Comparison of ENCODE assay signal across 8 cellular contexts in the genomic region with DNA sequence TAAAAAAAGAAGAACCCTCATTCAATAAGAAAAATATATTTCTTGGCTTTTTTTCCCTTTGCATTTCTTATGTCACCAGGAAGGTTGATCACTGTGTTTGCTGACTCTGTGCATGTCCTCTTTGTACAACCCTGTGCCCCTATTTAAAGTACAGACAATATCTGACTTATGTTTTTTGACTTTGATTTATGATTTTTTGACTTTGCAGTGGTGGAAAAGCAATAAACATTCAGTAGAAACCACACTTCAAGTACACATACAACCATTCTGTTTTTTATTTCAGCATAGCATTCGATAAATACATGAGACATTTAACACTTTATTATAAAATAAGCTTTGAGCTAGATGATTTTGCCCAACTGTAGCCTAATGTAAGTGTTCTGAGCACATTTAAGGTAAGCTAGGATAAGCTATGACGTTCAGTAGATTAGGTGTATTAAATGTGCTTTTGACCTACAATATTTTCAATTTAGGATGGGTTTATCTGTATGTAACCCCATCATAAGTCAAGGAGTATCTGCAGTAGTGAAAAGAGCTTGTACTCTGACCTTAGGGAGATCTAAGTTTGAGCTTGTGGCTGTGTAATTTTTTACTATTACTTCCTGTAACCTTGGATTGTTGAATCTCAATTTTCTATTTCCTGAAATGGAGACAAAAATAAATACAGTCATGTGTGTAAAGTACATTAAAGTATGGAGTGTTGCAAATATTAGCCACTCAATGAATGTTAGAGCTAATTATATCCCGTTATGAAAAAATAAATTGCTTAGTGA. TPM values are rescaled to one million over a fixed set of nuclear protein-coding genes. Genes with fewer than 3 reads are reported as not detected.
A peak's percentile ranks its signal among the peaks of the same experiment; 100 is the strongest.
DNase-seq lines count a peak whose midpoint lies in the region; ATAC-seq and TF ChIP-seq lines count a peak whose summit lies in the region.

No MANE protein-coding gene starts in this region.

- H3K4me1 ChIP-seq in ES-I3 (ENCODE audit: insufficient read depth, low read length) (peaks cover 6% of the 10 kb centered on the region; the same call in 1 of the 2 replicates), endocrine pancreas (ENCODE audit: control insufficient read depth, insufficient read depth, low read length) (peaks cover 5% of the 10 kb centered on the region)

- peak overlapping the region; percentile 95 for H3K4me3 Mint-ChIP-seq in progenitor cell of endocrine pancreas (ENCODE audit: low read depth)

- H3K36me3 ChIP-seq in ES-I3 (ENCODE audit: insufficient read depth, low read length) (no peaks in the 10 kb centered on the region), endocrine pancreas (ENCODE audit: control insufficient read depth, insufficient read depth, low read length) (no peaks in the 10 kb centered on the region)

- DNase-seq in LNCaP clone FGC (ENCODE audit: low read depth) (no peak), progenitor cell of endocrine pancreas (ENCODE audit: low spot score, unreplicated experiment) (no peak), anterior cingulate cortex (lab: John Stamatoyannopoulos, UW) (no peak), HK-2 (ENCODE audit: unreplicated experiment) (no peak)

- no peak for ATAC-seq in GM19023 (IDR thresholded peaks at IDR 0.05; ENCODE audit: unreplicated experiment)
- no peak for ATAC-seq in GM21528 (IDR thresholded peaks at IDR 0.05; ENCODE audit: low FRiP score, unreplicated experiment)

- H3K9ac ChIP-seq in ES-I3 (ENCODE audit: low read depth, low read length) = peak overlapping the region; percentile 62; the same call in 1 of the 2 replicates
- H3K9ac ChIP-seq in endocrine pancreas (ENCODE audit: control insufficient read depth, insufficient read depth, low read length) = no peak overlapping the region

- H3K9me3 Mint-ChIP-seq in progenitor cell of endocrine pancreas (ENCODE audit: low read depth) = no peaks in the 10 kb centered on the region

- H3K27me3 Mint-ChIP-seq in progenitor cell of endocrine pancreas = no peaks in the 10 kb centered on the region

- peaks cover 10% of the 10 kb centered on the region for H3K4me1 Mint-ChIP-seq in progenitor cell of endocrine pancreas (ENCODE audit: low read depth)

- TF ChIP-seq CTCF in LNCaP clone FGC (IDR thresholded peaks at IDR 0.05; ENCODE audit: control insufficient read depth, extremely low read depth, insufficient read depth) (no peak), progenitor cell of endocrine pancreas (IDR thresholded peaks at IDR 0.05; ENCODE audit: unreplicated experiment) (no peak)

- H3K27me3 ChIP-seq in endocrine pancreas (ENCODE audit: control insufficient read depth, insufficient read depth, low read length) = no peaks in the 10 kb centered on the region

- no peak overlapping the region for H3K27ac Mint-ChIP-seq in progenitor cell of endocrine pancreas

- H3K9me3 ChIP-seq in ES-I3 (ENCODE audit: control insufficient read depth, insufficient read depth, low read length) (no peaks in the 10 kb centered on the region), endocrine pancreas (ENCODE audit: control insufficient read depth, low read length) (no peaks in the 10 kb centered on the region)

- peak overlapping the region; percentile 62 for H3K4me3 ChIP-seq in LNCaP clone FGC (ENCODE audit: low read depth, low read length)
- peak overlapping the region; percentile 99 for H3K4me3 ChIP-seq in endocrine pancreas (ENCODE audit: control insufficient read depth, insufficient read depth, low read length)

- H3K36me3 Mint-ChIP-seq in progenitor cell of endocrine pancreas (ENCODE audit: insufficient read depth) = no peaks in the 10 kb centered on the region

RNA-seq across cellular contexts. Expression of a gene that starts 1.2 kb away (rescaled TPM):
- total RNA-seq in progenitor cell of endocrine pancreas = 4.2 and 4.4 TPM in 2 replicates

RNA-seq across cellular contexts. Expression of a gene that starts 16.3 kb away (rescaled TPM):
- total RNA-seq in progenitor cell of endocrine pancreas = 0.98 and 1.5 TPM in 2 replicates
